1 cellular context compared by ENCODE assay signal in the genomic region with DNA sequence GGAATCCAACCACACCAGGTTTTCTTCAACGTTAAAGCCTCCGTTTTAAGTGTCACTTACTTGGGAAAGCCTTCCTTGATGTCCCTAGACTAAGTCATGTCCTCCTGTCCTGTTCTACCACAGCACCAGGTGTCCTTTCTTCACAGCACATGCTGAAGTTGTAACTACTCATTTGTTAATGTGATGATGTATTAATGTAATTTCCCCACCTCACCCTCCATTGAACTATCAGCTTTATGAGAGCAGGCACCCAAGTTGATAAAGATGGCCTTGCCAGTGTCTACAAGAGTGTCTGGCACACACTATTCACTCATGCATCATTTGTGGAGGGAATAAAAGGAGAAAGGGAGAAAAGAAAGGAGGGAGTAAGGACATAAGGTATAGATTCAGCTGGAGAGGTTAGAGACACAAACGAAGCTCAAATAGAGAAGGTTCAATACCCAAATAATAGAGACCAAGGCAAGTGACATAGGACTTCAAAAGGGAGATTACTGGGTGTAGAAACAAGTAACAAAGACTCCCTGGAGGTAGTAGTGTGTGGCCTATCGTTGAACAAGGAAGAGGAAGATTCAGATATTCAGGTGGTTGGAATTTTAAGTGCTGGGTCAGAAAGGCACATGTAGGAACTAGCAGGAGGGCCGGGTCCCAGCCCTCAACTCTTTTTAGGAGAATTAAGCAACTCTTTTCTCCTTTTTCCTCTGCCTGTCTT.
TF ChIP-seq lines count a peak whose summit lies in the region.

No MANE protein-coding gene starts in this region.

TF ChIP-seq in H1, 55 proteins besides CTCF, POLR2A, EP300 and RAD21:
- TF ChIP-seq NANOG (IDR thresholded peaks at IDR 0.05; ENCODE audit: insufficient read depth, low read depth, low read length, poor library complexity, severe bottlenecking) (peak; percentile 57), TEAD4 (IDR thresholded peaks at IDR 0.05; ENCODE audit: low read depth, low read length) (0 out of 2 replicates have a peak, but pooled peaks have one; percentile 6), SIRT6 (IDR thresholded peaks at IDR 0.05; ENCODE audit: low read length) (no peak), TCF12 (IDR thresholded peaks at IDR 0.05; ENCODE audit: low read depth, low read length) (peak; percentile 67; the same call in 1 of the 2 replicates)
